Comparison of ENCODE assay signal across 8 cellular contexts in the genomic region with DNA sequence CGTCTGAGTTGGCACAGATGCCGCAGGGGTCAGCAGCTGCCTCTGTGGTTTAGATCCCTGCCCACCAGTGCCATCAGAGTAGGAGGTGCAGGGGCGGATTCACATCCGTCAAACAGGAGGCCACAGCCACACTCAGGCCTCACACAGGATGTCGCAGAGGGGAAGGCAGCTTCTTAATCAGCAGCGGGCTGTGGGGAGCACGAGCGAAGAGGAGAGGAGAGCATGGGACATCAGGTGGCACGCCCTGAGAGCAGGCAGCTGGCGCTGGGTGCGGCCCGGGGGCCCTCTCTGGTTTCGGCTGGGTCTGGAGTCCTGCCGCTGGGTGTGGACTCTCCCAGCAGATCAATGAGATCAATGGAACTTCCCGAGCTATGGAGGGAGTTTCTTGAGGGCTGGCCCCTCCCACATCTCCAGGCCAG. TPM values are rescaled to one million over a fixed set of nuclear protein-coding genes. Genes with fewer than 3 reads are reported as not detected.
DNase-seq lines count a peak whose midpoint lies in the region; ATAC-seq and TF ChIP-seq lines count a peak whose summit lies in the region.

No MANE protein-coding gene starts in this region.

- no peak overlapping the region for H3K4me3 ChIP-seq in OCI-LY7 (ENCODE audit: low read depth, low read length, poor library complexity, severe bottlenecking)
- no peak overlapping the region for H3K4me3 ChIP-seq in mucosa of descending colon
- H3K4me3 ChIP-seq in adrenal gland: no peak overlapping the region
- H3K4me3 ChIP-seq in prostate gland: no peak overlapping the region

- H3K36me3 ChIP-seq in OCI-LY7 (ENCODE audit: insufficient read depth, low read length) (no peaks in the 10 kb centered on the region), mucosa of descending colon (ENCODE audit: low read depth) (no peaks in the 10 kb centered on the region), adrenal gland (replicated peaks in 1 of 2) (no peaks in the 10 kb centered on the region), prostate gland (no peaks in the 10 kb centered on the region)

- no peak overlapping the region for H2AFZ ChIP-seq in OCI-LY7 (ENCODE audit: low read length)

- H3K79me2 ChIP-seq in OCI-LY7 (ENCODE audit: insufficient read depth, low read depth, low read length): no peaks in the 10 kb centered on the region

- 71 to 91% (median 87%) methylated on average over 8 to 15 of the region's 15 CpGs for WGBS in adrenal gland, 4 donors
- 88% methylated on average over 15 of the region's 15 CpGs for WGBS in prostate gland

- intact Hi-C loops in OCI-LY7 (cut with micrococcal nuclease; ENCODE audit: unreplicated experiment): no loop called here
- intact Hi-C loops in mucosa of descending colon (cut with DNase I, micrococcal nuclease): no loop called here
- intact Hi-C loops in adrenal gland (cut with DNase I): no loop called here
- intact Hi-C loops in prostate gland (cut with DNase I): no loop called here

- POLR2A ChIA-PET in OCI-LY7 (lab: Charles Lee): interaction anchor here (0.6 kb wide), 1 partner anchor 14 kb away, joined by 3 read pairs; no protein-coding TSS in a partner anchor

- ATAC-seq in mucosa of descending colon: peak; percentile 80

- no TSS peak for BruUV-seq in OCI-LY7 (replicated peaks; lab: Mats Ljungman, UMichigan)

- no peak for TF ChIP-seq CTCF in OCI-LY7 (conservative IDR thresholded peaks at IDR 0.05; ENCODE audit: low read length)
- TF ChIP-seq CTCF in mucosa of descending colon (IDR thresholded peaks at IDR 0.05): no peak
- TF ChIP-seq CTCF in adrenal gland (IDR thresholded peaks at IDR 0.05): no peak
- no peak for TF ChIP-seq CTCF in prostate gland (IDR thresholded peaks at IDR 0.05)

- CTCF ChIA-PET in OCI-LY7 (lab: Charles Lee; ENCODE audit: unreplicated experiment): interaction anchor here (0.5 kb wide), 2 partner anchors 111 to 265 kb away, joined by 3 read pairs; no protein-coding TSS in a partner anchor

- H3K9me2 ChIP-seq in OCI-LY7 (ENCODE audit: insufficient read depth, low read length): no peaks in the 10 kb centered on the region

- peak; percentile 48 for DNase-seq in OCI-LY7 (ENCODE audit: low spot score)
- peak; percentile 73 to 77 for DNase-seq in activated T-cell treated with anti-CD3 and anti-CD28 coated beads, Interleukin-2, amount 50 U/mL, for 48 hours
- peak; percentile 68 to 88 (median 83) for DNase-seq in mucosa of descending colon
- DNase-seq in stimulated activated naive CD4-positive, alpha-beta T cell treated with Interleukin-2 at 50 U/mL for 16 hours (lab: John Stamatoyannopoulos, UW): peak; percentile 47
- DNase-seq in kidney glomerular epithelial cell (lab: John Stamatoyannopoulos, UW): no peak
- no peak for DNase-seq in adrenal gland
- no peak for DNase-seq in prostate gland (ENCODE audit: low spot score)
- no peak for DNase-seq in DMS79 (lab: John Stamatoyannopoulos, UW)

- H3K27me3 ChIP-seq in adrenal gland: no peaks in the 10 kb centered on the region
- no peaks in the 10 kb centered on the region for H3K27me3 ChIP-seq in prostate gland (replicated peaks; ENCODE audit: insufficient read depth)

- H3K4me2 ChIP-seq in OCI-LY7 (ENCODE audit: low read length): no peak overlapping the region

- TF ChIP-seq POLR2A in adrenal gland (IDR thresholded peaks at IDR 0.05) (no peak), prostate gland (IDR thresholded peaks at IDR 0.05) (no peak)

- H3K4me1 ChIP-seq in OCI-LY7 (ENCODE audit: insufficient read depth, low read length, poor library complexity, severe bottlenecking) (peaks cover 9% of the 10 kb centered on the region), mucosa of descending colon (ENCODE audit: low read depth) (peaks cover 59% of the 10 kb centered on the region), adrenal gland (replicated peaks in 1 of 2) (no peaks in the 10 kb centered on the region), prostate gland (replicated peaks) (no peaks in the 10 kb centered on the region)

- H3K27ac ChIP-seq in OCI-LY7 (ENCODE audit: low read depth, low read length, poor library complexity, severe bottlenecking) (no peak overlapping the region), adrenal gland (no peak overlapping the region), prostate gland (no peak overlapping the region)

- H4K20me1 ChIP-seq in OCI-LY7 (ENCODE audit: insufficient read depth, low read length): no peaks in the 10 kb centered on the region

- H3K9me3 ChIP-seq in OCI-LY7 (ENCODE audit: low read length) (no peaks in the 10 kb centered on the region), mucosa of descending colon (no peaks in the 10 kb centered on the region), adrenal gland (replicated peaks in 1 of 3) (no peaks in the 10 kb centered on the region), prostate gland (no peaks in the 10 kb centered on the region)

RNA-seq across cellular contexts. Expression of a gene that starts 9.6 kb away (rescaled TPM):
- 10.7 and 12.6 TPM in 2 replicates for total RNA-seq in OCI-LY7 (2014; rRNA removed; shearing (Covaris generic))
- total RNA-seq in OCI-LY7 (2022) (20.9 and 21.6 TPM in 2 replicates), mucosa of descending colon (100 to 1,000 TPM; 269 to 590 (median 405) TPM), adrenal gland (10 to 100 TPM in 7 of 8 donors, 1 to 10 TPM in 1; 9.9 to 40.5 (median 23.8) TPM), prostate gland (10 to 100 TPM; 43.0 to 65.3 TPM)
- polyA plus RNA-seq in adrenal gland: 10 to 100 TPM in 2 of 3 donors, 1 to 10 TPM in 1; 1.2 to 90.3 (median 51.4) TPM

RNA-seq across cellular contexts. Expression of a gene that starts 18.8 kb away (rescaled TPM):
- total RNA-seq in OCI-LY7 (2014; rRNA removed; shearing (Covaris generic)): 45.4 and 57.4 TPM in 2 replicates
- total RNA-seq in OCI-LY7 (2022): 57.9 and 69.8 TPM in 2 replicates
- 10 to 100 TPM; 26.3 to 38.0 (median 28.7) TPM for total RNA-seq in mucosa of descending colon
- total RNA-seq in adrenal gland: 10 to 100 TPM; 18.6 to 30.3 (median 25.6) TPM
- 10 to 100 TPM; 17.9 to 67.8 (median 56.0) TPM for polyA plus RNA-seq in adrenal gland
- total RNA-seq in prostate gland: 10 to 100 TPM; 45.9 to 56.2 TPM

RNA-seq across cellular contexts. Expression of a gene that starts 19.8 kb away (rescaled TPM):
- total RNA-seq in OCI-LY7 (2014; rRNA removed; shearing (Covaris generic)): not detected in 2 replicates
- total RNA-seq in OCI-LY7 (2022): 0.24 and 1.0 TPM in 2 replicates
- total RNA-seq in mucosa of descending colon: 10 to 100 TPM; 27.8 to 44.5 (median 33.8) TPM
- total RNA-seq in adrenal gland: 10 to 100 TPM; 26.6 to 90.8 (median 48.7) TPM
- 10 to 100 TPM; 10.1 to 43.2 (median 28.3) TPM for polyA plus RNA-seq in adrenal gland
- 10 to 100 TPM; 16.0 to 35.8 TPM for total RNA-seq in prostate gland

RNA-seq across cellular contexts. Expression of a gene that starts 52.5 kb away (rescaled TPM):
- 8.9 and 9.7 TPM in 2 replicates for total RNA-seq in OCI-LY7 (2014; rRNA removed; shearing (Covaris generic))
- total RNA-seq in OCI-LY7 (2022) (17.7 and 19.2 TPM in 2 replicates), mucosa of descending colon (1,000 to 10,000 TPM in 1 of 3 donors, 100 to 1,000 TPM in 2; 591 to 1,071 (median 660) TPM), adrenal gland (100 to 1,000 TPM in 1 of 8 donors, 10 to 100 TPM in 7; 20.5 to 128 (median 51.3) TPM), prostate gland (100 to 1,000 TPM in 1 of 2 donors, 10 to 100 TPM in 1; 86.5 to 214 TPM)
- 100 to 1,000 TPM in 2 of 3 donors, 1 to 10 TPM in 1; 6.2 to 455 (median 157) TPM for polyA plus RNA-seq in adrenal gland

Comparison
In these comparisons a context has a peak if more than half of its experiments do, and no peak if none do; other contexts are left out.
1. DNase-seq: peak in OCI-LY7 (single experiment), activated T-cell treated with anti-CD3 and anti-CD28 coated beads, Interleukin-2, amount 50 U/mL, for 48 hours (2 of 2), mucosa of descending colon (3 of 3) and stimulated activated naive CD4-positive, alpha-beta T cell treated with Interleukin-2 at 50 U/mL for 16 hours (single experiment); none in kidney glomerular epithelial cell (single experiment), adrenal gland (0 of 7), prostate gland (single experiment) and DMS79 (single experiment).
2. RNA of a gene that starts 9.6 kb away (total RNA-seq): 269 to 590 TPM in mucosa of descending colon; 43.0 to 65.3 TPM in prostate gland, 9.9 to 40.5 TPM in adrenal gland and 10.7 to 21.6 TPM in OCI-LY7; every median in the first group is over 4 times any median in the second.
3. RNA of a gene that starts 19.8 kb away (total RNA-seq): 26.6 to 90.8 TPM in adrenal gland, 16.0 to 35.8 TPM in prostate gland and 27.8 to 44.5 TPM in mucosa of descending colon; 0.24 to 1.0 TPM in OCI-LY7; every median in the first group is over 4 times any median in the second.